Comparison of ENCODE assay signal across 1 cellular context in the genomic region with DNA sequence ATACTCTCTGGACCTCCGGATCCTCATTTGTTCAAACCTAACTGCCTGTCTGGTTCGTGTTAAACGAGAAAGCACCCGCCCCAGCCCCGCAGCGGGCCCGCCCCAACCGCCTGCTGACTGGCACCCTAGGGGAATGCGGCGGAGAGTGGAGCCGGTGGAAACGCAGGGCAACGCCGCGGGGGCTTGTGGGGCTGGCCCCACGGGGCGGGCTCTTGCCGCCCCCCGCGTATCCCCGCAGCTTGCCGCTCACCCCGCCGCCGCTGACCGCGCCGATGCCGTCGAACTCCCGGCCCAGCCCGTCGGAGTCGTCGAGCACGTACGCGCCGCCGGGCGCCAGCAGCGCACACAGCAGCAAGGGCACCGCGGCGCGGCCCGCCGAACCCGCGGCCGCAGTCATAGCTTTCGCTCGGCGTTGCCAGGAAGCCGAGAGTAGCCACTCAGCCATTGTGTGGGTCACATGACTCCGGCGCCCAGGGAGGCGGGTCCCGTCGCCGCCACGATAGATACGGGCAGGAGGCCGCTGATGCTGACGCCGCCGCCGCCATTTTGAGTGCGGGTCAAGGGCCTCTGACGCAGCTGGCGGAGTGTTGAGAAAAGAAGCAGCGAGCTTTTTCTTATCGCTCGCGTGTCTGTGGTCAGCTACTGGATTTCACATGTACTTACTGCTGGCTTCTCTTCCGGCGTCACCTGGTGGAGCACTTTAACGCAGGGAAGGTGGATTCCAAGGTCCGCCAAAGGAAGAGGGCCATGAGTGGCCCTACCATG.
TF ChIP-seq lines count a peak whose summit lies in the region.

A gene (minus strand): TSS at position 463 of the 765 bp plus-strand sequence. CDS start 18 bp downstream, at position 445.

TF ChIP-seq in K562, 482 proteins besides CTCF, POLR2A, EP300 and RAD21 (continued from another document and continues in another):
- TF ChIP-seq, protein P1, sequence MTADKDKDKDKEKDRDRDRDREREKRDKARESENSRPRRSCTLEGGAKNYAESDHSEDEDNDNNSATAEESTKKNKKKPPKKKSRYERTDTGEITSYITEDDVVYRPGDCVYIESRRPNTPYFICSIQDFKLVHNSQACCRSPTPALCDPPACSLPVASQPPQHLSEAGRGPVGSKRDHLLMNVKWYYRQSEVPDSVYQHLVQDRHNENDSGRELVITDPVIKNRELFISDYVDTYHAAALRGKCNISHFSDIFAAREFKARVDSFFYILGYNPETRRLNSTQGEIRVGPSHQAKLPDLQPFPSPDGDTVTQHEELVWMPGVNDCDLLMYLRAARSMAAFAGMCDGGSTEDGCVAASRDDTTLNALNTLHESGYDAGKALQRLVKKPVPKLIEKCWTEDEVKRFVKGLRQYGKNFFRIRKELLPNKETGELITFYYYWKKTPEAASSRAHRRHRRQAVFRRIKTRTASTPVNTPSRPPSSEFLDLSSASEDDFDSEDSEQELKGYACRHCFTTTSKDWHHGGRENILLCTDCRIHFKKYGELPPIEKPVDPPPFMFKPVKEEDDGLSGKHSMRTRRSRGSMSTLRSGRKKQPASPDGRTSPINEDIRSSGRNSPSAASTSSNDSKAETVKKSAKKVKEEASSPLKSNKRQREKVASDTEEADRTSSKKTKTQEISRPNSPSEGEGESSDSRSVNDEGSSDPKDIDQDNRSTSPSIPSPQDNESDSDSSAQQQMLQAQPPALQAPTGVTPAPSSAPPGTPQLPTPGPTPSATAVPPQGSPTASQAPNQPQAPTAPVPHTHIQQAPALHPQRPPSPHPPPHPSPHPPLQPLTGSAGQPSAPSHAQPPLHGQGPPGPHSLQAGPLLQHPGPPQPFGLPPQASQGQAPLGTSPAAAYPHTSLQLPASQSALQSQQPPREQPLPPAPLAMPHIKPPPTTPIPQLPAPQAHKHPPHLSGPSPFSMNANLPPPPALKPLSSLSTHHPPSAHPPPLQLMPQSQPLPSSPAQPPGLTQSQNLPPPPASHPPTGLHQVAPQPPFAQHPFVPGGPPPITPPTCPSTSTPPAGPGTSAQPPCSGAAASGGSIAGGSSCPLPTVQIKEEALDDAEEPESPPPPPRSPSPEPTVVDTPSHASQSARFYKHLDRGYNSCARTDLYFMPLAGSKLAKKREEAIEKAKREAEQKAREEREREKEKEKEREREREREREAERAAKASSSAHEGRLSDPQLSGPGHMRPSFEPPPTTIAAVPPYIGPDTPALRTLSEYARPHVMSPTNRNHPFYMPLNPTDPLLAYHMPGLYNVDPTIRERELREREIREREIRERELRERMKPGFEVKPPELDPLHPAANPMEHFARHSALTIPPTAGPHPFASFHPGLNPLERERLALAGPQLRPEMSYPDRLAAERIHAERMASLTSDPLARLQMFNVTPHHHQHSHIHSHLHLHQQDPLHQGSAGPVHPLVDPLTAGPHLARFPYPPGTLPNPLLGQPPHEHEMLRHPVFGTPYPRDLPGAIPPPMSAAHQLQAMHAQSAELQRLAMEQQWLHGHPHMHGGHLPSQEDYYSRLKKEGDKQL (CRISPR knock-in tag; IDR thresholded peaks at IDR 0.05; ENCODE audit: borderline replicate concordance), result no peak
- no peak for TF ChIP-seq BCL6 (CRISPR knock-in tag; IDR thresholded peaks at IDR 0.05)
- TF ChIP-seq HMG20B (CRISPR knock-in tag; IDR thresholded peaks at IDR 0.05), result no peak
- no peak for TF ChIP-seq RBM14 (IDR thresholded peaks at IDR 0.05; ENCODE audit: borderline replicate concordance, insufficient read depth, low read depth, low read length)
- TF ChIP-seq, protein P2, sequence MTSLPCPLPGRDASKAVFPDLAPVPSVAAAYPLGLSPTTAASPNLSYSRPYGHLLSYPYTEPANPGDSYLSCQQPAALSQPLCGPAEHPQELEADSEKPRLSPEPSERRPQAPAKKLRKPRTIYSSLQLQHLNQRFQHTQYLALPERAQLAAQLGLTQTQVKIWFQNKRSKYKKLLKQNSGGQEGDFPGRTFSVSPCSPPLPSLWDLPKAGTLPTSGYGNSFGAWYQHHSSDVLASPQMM (CRISPR knock-in tag; IDR thresholded peaks at IDR 0.05), result no peak
- TF ChIP-seq, protein P3, sequence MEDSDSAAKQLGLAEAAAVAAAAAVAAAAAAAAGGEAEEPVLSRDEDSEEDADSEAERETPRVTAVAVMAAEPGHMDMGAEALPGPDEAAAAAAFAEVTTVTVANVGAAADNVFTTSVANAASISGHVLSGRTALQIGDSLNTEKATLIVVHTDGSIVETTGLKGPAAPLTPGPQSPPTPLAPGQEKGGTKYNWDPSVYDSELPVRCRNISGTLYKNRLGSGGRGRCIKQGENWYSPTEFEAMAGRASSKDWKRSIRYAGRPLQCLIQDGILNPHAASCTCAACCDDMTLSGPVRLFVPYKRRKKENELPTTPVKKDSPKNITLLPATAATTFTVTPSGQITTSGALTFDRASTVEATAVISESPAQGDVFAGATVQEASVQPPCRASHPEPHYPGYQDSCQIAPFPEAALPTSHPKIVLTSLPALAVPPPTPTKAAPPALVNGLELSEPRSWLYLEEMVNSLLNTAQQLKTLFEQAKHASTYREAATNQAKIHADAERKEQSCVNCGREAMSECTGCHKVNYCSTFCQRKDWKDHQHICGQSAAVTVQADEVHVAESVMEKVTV (CRISPR knock-in tag; IDR thresholded peaks at IDR 0.05), result no peak
- TF ChIP-seq BMI1 (IDR thresholded peaks at IDR 0.05; ENCODE audit: low read length), result no peak
- TF ChIP-seq ZNF76 (CRISPR knock-in tag; IDR thresholded peaks at IDR 0.05; ENCODE audit: borderline replicate concordance), result no peak
- no peak for TF ChIP-seq PYGO2 (tag; IDR thresholded peaks at IDR 0.05)
- TF ChIP-seq RBM39 (optimal IDR thresholded peaks at IDR 0.05; ENCODE audit: low read depth, low read length), result no peak
- TF ChIP-seq, protein P4, sequence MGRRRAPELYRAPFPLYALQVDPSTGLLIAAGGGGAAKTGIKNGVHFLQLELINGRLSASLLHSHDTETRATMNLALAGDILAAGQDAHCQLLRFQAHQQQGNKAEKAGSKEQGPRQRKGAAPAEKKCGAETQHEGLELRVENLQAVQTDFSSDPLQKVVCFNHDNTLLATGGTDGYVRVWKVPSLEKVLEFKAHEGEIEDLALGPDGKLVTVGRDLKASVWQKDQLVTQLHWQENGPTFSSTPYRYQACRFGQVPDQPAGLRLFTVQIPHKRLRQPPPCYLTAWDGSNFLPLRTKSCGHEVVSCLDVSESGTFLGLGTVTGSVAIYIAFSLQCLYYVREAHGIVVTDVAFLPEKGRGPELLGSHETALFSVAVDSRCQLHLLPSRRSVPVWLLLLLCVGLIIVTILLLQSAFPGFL (CRISPR knock-in tag; IDR thresholded peaks at IDR 0.05), result no peak
- TF ChIP-seq KLF1 (tag; IDR thresholded peaks at IDR 0.05), result no peak
- TF ChIP-seq ESRRB (CRISPR knock-in tag; IDR thresholded peaks at IDR 0.05; ENCODE audit: borderline replicate concordance), result no peak
- TF ChIP-seq KHSRP (IDR thresholded peaks at IDR 0.05), result no peak
- TF ChIP-seq PURB (CRISPR knock-in tag; IDR thresholded peaks at IDR 0.05; ENCODE audit: low read depth), result no peak
- peak; percentile 53; the same call in 1 of the 2 replicates for TF ChIP-seq TEAD4 (IDR thresholded peaks at IDR 0.05; ENCODE audit: low read length)
- TF ChIP-seq TEAD4 (CRISPR knock-in tag; IDR thresholded peaks at IDR 0.05; ENCODE audit: borderline replicate concordance), result no peak
- TF ChIP-seq DIDO1 (tag; IDR thresholded peaks at IDR 0.05; ENCODE audit: low read depth), result peak; percentile 63; the same call in 1 of the 2 replicates
- TF ChIP-seq, protein P5, sequence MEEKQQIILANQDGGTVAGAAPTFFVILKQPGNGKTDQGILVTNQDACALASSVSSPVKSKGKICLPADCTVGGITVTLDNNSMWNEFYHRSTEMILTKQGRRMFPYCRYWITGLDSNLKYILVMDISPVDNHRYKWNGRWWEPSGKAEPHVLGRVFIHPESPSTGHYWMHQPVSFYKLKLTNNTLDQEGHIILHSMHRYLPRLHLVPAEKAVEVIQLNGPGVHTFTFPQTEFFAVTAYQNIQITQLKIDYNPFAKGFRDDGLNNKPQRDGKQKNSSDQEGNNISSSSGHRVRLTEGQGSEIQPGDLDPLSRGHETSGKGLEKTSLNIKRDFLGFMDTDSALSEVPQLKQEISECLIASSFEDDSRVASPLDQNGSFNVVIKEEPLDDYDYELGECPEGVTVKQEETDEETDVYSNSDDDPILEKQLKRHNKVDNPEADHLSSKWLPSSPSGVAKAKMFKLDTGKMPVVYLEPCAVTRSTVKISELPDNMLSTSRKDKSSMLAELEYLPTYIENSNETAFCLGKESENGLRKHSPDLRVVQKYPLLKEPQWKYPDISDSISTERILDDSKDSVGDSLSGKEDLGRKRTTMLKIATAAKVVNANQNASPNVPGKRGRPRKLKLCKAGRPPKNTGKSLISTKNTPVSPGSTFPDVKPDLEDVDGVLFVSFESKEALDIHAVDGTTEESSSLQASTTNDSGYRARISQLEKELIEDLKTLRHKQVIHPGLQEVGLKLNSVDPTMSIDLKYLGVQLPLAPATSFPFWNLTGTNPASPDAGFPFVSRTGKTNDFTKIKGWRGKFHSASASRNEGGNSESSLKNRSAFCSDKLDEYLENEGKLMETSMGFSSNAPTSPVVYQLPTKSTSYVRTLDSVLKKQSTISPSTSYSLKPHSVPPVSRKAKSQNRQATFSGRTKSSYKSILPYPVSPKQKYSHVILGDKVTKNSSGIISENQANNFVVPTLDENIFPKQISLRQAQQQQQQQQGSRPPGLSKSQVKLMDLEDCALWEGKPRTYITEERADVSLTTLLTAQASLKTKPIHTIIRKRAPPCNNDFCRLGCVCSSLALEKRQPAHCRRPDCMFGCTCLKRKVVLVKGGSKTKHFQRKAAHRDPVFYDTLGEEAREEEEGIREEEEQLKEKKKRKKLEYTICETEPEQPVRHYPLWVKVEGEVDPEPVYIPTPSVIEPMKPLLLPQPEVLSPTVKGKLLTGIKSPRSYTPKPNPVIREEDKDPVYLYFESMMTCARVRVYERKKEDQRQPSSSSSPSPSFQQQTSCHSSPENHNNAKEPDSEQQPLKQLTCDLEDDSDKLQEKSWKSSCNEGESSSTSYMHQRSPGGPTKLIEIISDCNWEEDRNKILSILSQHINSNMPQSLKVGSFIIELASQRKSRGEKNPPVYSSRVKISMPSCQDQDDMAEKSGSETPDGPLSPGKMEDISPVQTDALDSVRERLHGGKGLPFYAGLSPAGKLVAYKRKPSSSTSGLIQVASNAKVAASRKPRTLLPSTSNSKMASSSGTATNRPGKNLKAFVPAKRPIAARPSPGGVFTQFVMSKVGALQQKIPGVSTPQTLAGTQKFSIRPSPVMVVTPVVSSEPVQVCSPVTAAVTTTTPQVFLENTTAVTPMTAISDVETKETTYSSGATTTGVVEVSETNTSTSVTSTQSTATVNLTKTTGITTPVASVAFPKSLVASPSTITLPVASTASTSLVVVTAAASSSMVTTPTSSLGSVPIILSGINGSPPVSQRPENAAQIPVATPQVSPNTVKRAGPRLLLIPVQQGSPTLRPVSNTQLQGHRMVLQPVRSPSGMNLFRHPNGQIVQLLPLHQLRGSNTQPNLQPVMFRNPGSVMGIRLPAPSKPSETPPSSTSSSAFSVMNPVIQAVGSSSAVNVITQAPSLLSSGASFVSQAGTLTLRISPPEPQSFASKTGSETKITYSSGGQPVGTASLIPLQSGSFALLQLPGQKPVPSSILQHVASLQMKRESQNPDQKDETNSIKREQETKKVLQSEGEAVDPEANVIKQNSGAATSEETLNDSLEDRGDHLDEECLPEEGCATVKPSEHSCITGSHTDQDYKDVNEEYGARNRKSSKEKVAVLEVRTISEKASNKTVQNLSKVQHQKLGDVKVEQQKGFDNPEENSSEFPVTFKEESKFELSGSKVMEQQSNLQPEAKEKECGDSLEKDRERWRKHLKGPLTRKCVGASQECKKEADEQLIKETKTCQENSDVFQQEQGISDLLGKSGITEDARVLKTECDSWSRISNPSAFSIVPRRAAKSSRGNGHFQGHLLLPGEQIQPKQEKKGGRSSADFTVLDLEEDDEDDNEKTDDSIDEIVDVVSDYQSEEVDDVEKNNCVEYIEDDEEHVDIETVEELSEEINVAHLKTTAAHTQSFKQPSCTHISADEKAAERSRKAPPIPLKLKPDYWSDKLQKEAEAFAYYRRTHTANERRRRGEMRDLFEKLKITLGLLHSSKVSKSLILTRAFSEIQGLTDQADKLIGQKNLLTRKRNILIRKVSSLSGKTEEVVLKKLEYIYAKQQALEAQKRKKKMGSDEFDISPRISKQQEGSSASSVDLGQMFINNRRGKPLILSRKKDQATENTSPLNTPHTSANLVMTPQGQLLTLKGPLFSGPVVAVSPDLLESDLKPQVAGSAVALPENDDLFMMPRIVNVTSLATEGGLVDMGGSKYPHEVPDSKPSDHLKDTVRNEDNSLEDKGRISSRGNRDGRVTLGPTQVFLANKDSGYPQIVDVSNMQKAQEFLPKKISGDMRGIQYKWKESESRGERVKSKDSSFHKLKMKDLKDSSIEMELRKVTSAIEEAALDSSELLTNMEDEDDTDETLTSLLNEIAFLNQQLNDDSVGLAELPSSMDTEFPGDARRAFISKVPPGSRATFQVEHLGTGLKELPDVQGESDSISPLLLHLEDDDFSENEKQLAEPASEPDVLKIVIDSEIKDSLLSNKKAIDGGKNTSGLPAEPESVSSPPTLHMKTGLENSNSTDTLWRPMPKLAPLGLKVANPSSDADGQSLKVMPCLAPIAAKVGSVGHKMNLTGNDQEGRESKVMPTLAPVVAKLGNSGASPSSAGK (IDR thresholded peaks at IDR 0.05), result peak; percentile 77
- no peak for TF ChIP-seq ZNF77 (CRISPR knock-in tag; IDR thresholded peaks at IDR 0.05)
- TF ChIP-seq, protein P6, sequence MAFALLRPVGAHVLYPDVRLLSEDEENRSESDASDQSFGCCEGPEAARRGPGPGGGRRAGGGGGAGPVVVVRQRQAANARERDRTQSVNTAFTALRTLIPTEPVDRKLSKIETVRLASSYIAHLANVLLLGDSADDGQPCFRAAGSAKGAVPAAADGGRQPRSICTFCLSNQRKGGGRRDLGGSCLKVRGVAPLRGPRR (CRISPR knock-in tag; IDR thresholded peaks at IDR 0.05), result no peak
- no peak for TF ChIP-seq SLC30A9 (CRISPR knock-in tag; IDR thresholded peaks at IDR 0.05)
- no peak for TF ChIP-seq BDP1 (IDR thresholded peaks at IDR 0.05; ENCODE audit: insufficient read depth, insufficient read length)
- TF ChIP-seq TEAD2 (tag; IDR thresholded peaks at IDR 0.05), result no peak
- TF ChIP-seq EZH2 (IDR thresholded peaks at IDR 0.05; ENCODE audit: borderline replicate concordance, low read depth, low read length), result no peak
- no peak for TF ChIP-seq MECOM (CRISPR knock-in tag; IDR thresholded peaks at IDR 0.05)
- no peak for TF ChIP-seq ZNF134 (CRISPR knock-in tag; conservative IDR thresholded peaks at IDR 0.05)
- no peak for TF ChIP-seq LEF1 (IDR thresholded peaks at IDR 0.05)
- no peak for TF ChIP-seq TARDBP (IDR thresholded peaks at IDR 0.05)
- no peak for TF ChIP-seq PCBP2 (IDR thresholded peaks at IDR 0.05; ENCODE audit: low read depth, low read length, poor library complexity, severe bottlenecking)
- no peak for TF ChIP-seq ZNF140 (CRISPR knock-in tag; IDR thresholded peaks at IDR 0.05)
- TF ChIP-seq HDGF (IDR thresholded peaks at IDR 0.05), result no peak
- TF ChIP-seq SRSF9 (IDR thresholded peaks at IDR 0.05; ENCODE audit: borderline replicate concordance, low read depth, low read length), result no peak
- no peak for TF ChIP-seq MCM2 (IDR thresholded peaks at IDR 0.05; ENCODE audit: low read depth)
- peak; percentile 29; the same call in 1 of the 2 replicates for TF ChIP-seq JUN (IDR thresholded peaks at IDR 0.05; ENCODE audit: borderline replicate concordance, low read depth, low read length)
- no peak for TF ChIP-seq JUN (CRISPR knock-in tag; IDR thresholded peaks at IDR 0.05; ENCODE audit: borderline replicate concordance)
- no peak for TF ChIP-seq MCM7 (IDR thresholded peaks at IDR 0.05)
- peak; percentile 91 for TF ChIP-seq ZFX (CRISPR knock-in tag; IDR thresholded peaks at IDR 0.05)
- TF ChIP-seq BRCA1 (IDR thresholded peaks at IDR 0.05), result no peak
- TF ChIP-seq BRCA1 (CRISPR knock-in tag; IDR thresholded peaks at IDR 0.05), result no peak
- no peak for TF ChIP-seq ZNF174 (CRISPR knock-in tag; IDR thresholded peaks at IDR 0.05)
